9 cellular contexts compared by ENCODE assay signal in genomic region chr19:3178973-3179738, GRCh38. TPM values are rescaled to one million over a fixed set of nuclear protein-coding genes. Genes with fewer than 3 reads are reported as not detected.
DNase-seq lines count a peak whose midpoint lies in the region; ATAC-seq and TF ChIP-seq lines count a peak whose summit lies in the region.
"Had no signal": no experiment of that assay in that cellular context is flagged by ENCODE, and none has a peak within 500 bp of the region (broad histone marks: within the 10 kb centered on the region; RNA-seq: fewer than 3 reads in every experiment).

No MANE protein-coding gene starts in this region.

- no peaks in the 10 kb centered on the region for H3K27me3 Mint-ChIP-seq in chondrocyte (ENCODE audit: low read depth)

- H3K36me3 Mint-ChIP-seq in chondrocyte (ENCODE audit: low read depth): no peaks in the 10 kb centered on the region

- peak; percentile 88 for DNase-seq in chondrocyte (ENCODE audit: low spot score)
- peak; percentile 19 to 27 for DNase-seq in stimulated activated CD4-positive, alpha-beta T cell treated with anti-CD3 and anti-CD28 coated beads, Interleukin-4, amount 100 ng/mL, for 48 hours (ENCODE audit: low read depth in 2 of 2)
- no peak for DNase-seq in NCI-H1417 (lab: John Stamatoyannopoulos, UW)
- no peak for DNase-seq in NCI-H2029 (lab: John Stamatoyannopoulos, UW)
- DNase-seq: NCI-H2107 had no signal

- peaks cover 3% of the 10 kb centered on the region for H3K4me1 Mint-ChIP-seq in chondrocyte (ENCODE audit: low read depth)

- H3K4me3 Mint-ChIP-seq in chondrocyte (ENCODE audit: unreplicated experiment): no peak overlapping the region

- ATAC-seq in GM18861 (IDR thresholded peaks at IDR 0.05; ENCODE audit: unreplicated experiment) (peak; percentile 10), GM19328 (IDR thresholded peaks at IDR 0.05; ENCODE audit: unreplicated experiment) (no peak), HG02970 (IDR thresholded peaks at IDR 0.05; ENCODE audit: low FRiP score, unreplicated experiment) (no peak)

- TF ChIP-seq CTCF in chondrocyte (IDR thresholded peaks at IDR 0.05): no peak

- H3K27ac Mint-ChIP-seq in chondrocyte (ENCODE audit: unreplicated experiment): no peak overlapping the region

- peaks cover 10% of the 10 kb centered on the region for H3K36me3 ChIP-seq in KOPT-K1 (ENCODE audit: insufficient read depth, low read length)

- peak overlapping the region; percentile 100 for H3K27ac ChIP-seq in KOPT-K1 (ENCODE audit: low read depth, low read length, poor library complexity, severe bottlenecking)

- H3K9me3 ChIP-seq in KOPT-K1 (ENCODE audit: insufficient read depth, low read length, poor library complexity, severe bottlenecking): no peaks in the 10 kb centered on the region

- H3K9me3 Mint-ChIP-seq in chondrocyte (ENCODE audit: low read depth): no peaks in the 10 kb centered on the region

RNA-seq across cellular contexts. Expression of gene S1PR4, which starts 0.6 kb away (rescaled TPM):
- total RNA-seq in chondrocyte: not detected in 3 replicates

RNA-seq across cellular contexts. Expression of gene NCLN, which starts 6.6 kb away (rescaled TPM):
- 80.7 to 97.1 TPM (median 82.5 TPM) in 3 replicates for total RNA-seq in chondrocyte

RNA-seq across cellular contexts. Expression of gene GNA15, which starts 43.3 kb away (rescaled TPM):
- not detected in 3 replicates for total RNA-seq in chondrocyte

RNA-seq across cellular contexts. Expression of gene CELF5, which starts 45.3 kb away (rescaled TPM):
- 0.22 to 0.31 TPM in 2 of 3 replicates, not detected in the other for total RNA-seq in chondrocyte

Comparison
In these comparisons a context has a peak if more than half of its experiments do, and no peak if none do; other contexts are left out.
1. DNase-seq: peak in chondrocyte (single experiment) and stimulated activated CD4-positive, alpha-beta T cell treated with anti-CD3 and anti-CD28 coated beads, Interleukin-4, amount 100 ng/mL, for 48 hours (2 of 2); none in NCI-H1417 (0 of 3) and NCI-H2029 (single experiment).